Comparison of ENCODE assay signal across 8 cellular contexts in genomic region chr5:43042626-43043399, GRCh38. TPM values are rescaled to one million over a fixed set of nuclear protein-coding genes. Genes with fewer than 3 reads are reported as not detected.
DNase-seq lines count a peak whose midpoint lies in the region; ATAC-seq and TF ChIP-seq lines count a peak whose summit lies in the region.

No MANE protein-coding gene starts in this region.

- DNase-seq in NCI-H1436 (lab: John Stamatoyannopoulos, UW) = peak; percentile 40
- no peak for DNase-seq in NCI-H1436 treated with DMSO at 0.1 percent for 48 hours (lab: John Stamatoyannopoulos, UW)
- DNase-seq in NCI-H146 treated with DMSO at 0.1 percent for 48 hours (lab: John Stamatoyannopoulos, UW; ENCODE audit: unreplicated experiment) = peak; percentile 21
- peak; percentile 74 for DNase-seq in T-helper 2 cell treated with Interferon-gamma antibody and Interleukin-4, amounts not matched to agents 5 μg/mL and 100 μg/mL, for 36 hours (ENCODE audit: low spot score)
- peak; percentile 58 to 76 (median 62) for DNase-seq in body of pancreas
- DNase-seq in iris pigment epithelial cell (ENCODE audit: low read depth) = peak; percentile 69
- DNase-seq in stimulated activated CD4-positive, alpha-beta T cell treated with anti-CD3 and anti-CD28 coated beads, Interleukin-12 subunit alpha, Interleukin-12 subunit beta, amount 100 ng/mL, for 4 hours = peak; percentile 46

- H3K4me3 Mint-ChIP-seq in T-helper 2 cell treated with Interferon-gamma antibody and Interleukin-4, amounts not matched to agents 5 μg/mL and 100 μg/mL, for 36 hours = peak overlapping the region; percentile 93

- TF ChIP-seq POLR2A in body of pancreas (IDR thresholded peaks at IDR 0.05) = peak in 1 of 3 donors; percentile 6

- peaks cover 0 to 8% of the 10 kb centered on the region in 2 donors for H3K27me3 ChIP-seq in body of pancreas

- intact Hi-C loops in body of pancreas (cut with DNase I) = no loop called here

- H3K27ac ChIP-seq in body of pancreas = peak overlapping the region; percentile 72 to 94 (median 90)

- H3K36me3 Mint-ChIP-seq in T-helper 2 cell treated with Interferon-gamma antibody and Interleukin-4, amounts not matched to agents 5 μg/mL and 100 μg/mL, for 36 hours (ENCODE audit: low read depth) = peaks cover 27% of the 10 kb centered on the region

- TF ChIP-seq CTCF in body of pancreas (IDR thresholded peaks at IDR 0.05) = peak in 1 of 7 experiments; percentile 10

- no peaks in the 10 kb centered on the region for H3K27me3 Mint-ChIP-seq in T-helper 2 cell treated with Interferon-gamma antibody and Interleukin-4, amounts not matched to agents 5 μg/mL and 100 μg/mL, for 36 hours (ENCODE audit: low read depth)

- peak; percentile 29 for ATAC-seq in HG02759 (IDR thresholded peaks at IDR 0.05; ENCODE audit: unreplicated experiment)
- peak; percentile 38 for ATAC-seq in body of pancreas

- no peaks in the 10 kb centered on the region for H3K9me3 ChIP-seq in body of pancreas

- H3K36me3 ChIP-seq in body of pancreas (replicated peaks in 1 of 2; ENCODE audit: insufficient read depth in 1 of 2, low read depth in 2 of 2) = no peaks in the 10 kb centered on the region

- H3K4me1 Mint-ChIP-seq in T-helper 2 cell treated with Interferon-gamma antibody and Interleukin-4, amounts not matched to agents 5 μg/mL and 100 μg/mL, for 36 hours (ENCODE audit: low read depth) = peaks cover 34% of the 10 kb centered on the region

- no peaks in the 10 kb centered on the region for H3K9me3 Mint-ChIP-seq in T-helper 2 cell treated with Interferon-gamma antibody and Interleukin-4, amounts not matched to agents 5 μg/mL and 100 μg/mL, for 36 hours

- peak overlapping the region; percentile 31 to 51 for H3K4me3 ChIP-seq in body of pancreas

- peaks cover 17% of the 10 kb centered on the region for H3K4me1 ChIP-seq in body of pancreas

- WGBS in body of pancreas, 2 donors = 4 to 9% methylated on average over 25 to 58 of the region's 58 CpGs

- peak overlapping the region; percentile 96 for H3K27ac Mint-ChIP-seq in T-helper 2 cell treated with Interferon-gamma antibody and Interleukin-4, amounts not matched to agents 5 μg/mL and 100 μg/mL, for 36 hours

RNA-seq across cellular contexts. Expression of gene ANXA2R, which starts 2.7 kb away (rescaled TPM):
- 1 to 10 TPM in 1 of 2 donors, under 1 TPM in 1; 0.99 to 1.3 TPM for total RNA-seq in body of pancreas
